Comparison of ENCODE assay signal across 19 cellular contexts in genomic region chr1:239803666-239804228, GRCh38.
"Had no signal": no experiment of that assay in that cellular context is flagged by ENCODE, and none has a peak within 500 bp of the region (broad histone marks: within the 10 kb centered on the region; RNA-seq: fewer than 3 reads in every experiment).

No MANE protein-coding gene starts in this region.

- H3K36me3 ChIP-seq: colonic mucosa, lower lobe of right lung, pancreas, stomach had no signal

- ATAC-seq: activated CD8-positive, alpha-beta T cell treated with anti-CD3 and anti-CD28 coated beads for 36 hours; activated naive CD4-positive, alpha-beta T cell treated with anti-CD3 and anti-CD28 coated beads, Interleukin-2, amount 50 U/mL, for 72 hours; left cardiac atrium; lower lobe of right lung; pancreas had no signal

- FAIRE-seq: pancreas had no signal

- H3K9me3 Mint-ChIP-seq: activated CD8-positive, alpha-beta T cell treated with anti-CD3 and anti-CD28 coated beads for 36 hours; activated naive CD4-positive, alpha-beta T cell treated with anti-CD3 and anti-CD28 coated beads, Interleukin-2, amount 50 U/mL, for 72 hours; T-helper 1 cell treated with Interleukin-12 subunit alpha and Interleukin-12 subunit beta and Interleukin-4 antibody, amounts not matched to agents 30 μg/mL and 1 μg/mL, for 36 hours had no signal

- H3K4me3 ChIP-seq: colonic mucosa, lower lobe of right lung, pancreas, stomach, testis had no signal

- H3K27me3 Mint-ChIP-seq: activated B cell treated with CpG ODN at 0.5 μM for 24 hours; activated CD8-positive, alpha-beta T cell treated with anti-CD3 and anti-CD28 coated beads for 36 hours had no signal

- H3K36me3 Mint-ChIP-seq: activated naive CD4-positive, alpha-beta T cell treated with anti-CD3 and anti-CD28 coated beads, Interleukin-2, amount 50 U/mL, for 72 hours had no signal

- DNase-seq: activated B cell treated with CpG ODN at 0.5 μM for 24 hours; activated CD4-positive, alpha-beta T cell treated with anti-CD3 and anti-CD28 coated beads for 48 hours; activated CD8-positive, alpha-beta T cell treated with anti-CD3 and anti-CD28 coated beads for 36 hours; activated effector memory CD4-positive, alpha-beta T cell treated with anti-CD3 and anti-CD28 coated beads, Interleukin-2, amount 50 U/mL, for 16 hours; activated T-cell treated with anti-CD3 and anti-CD28 coated beads, Interleukin-2, amount 50 U/mL, for 48 hours; caudate nucleus; colonic mucosa; effector CD4-positive, alpha-beta T cell; foreskin fibroblast; left cardiac atrium; lower lobe of right lung; midbrain; pancreas; stimulated activated CD4-positive, alpha-beta T cell treated with anti-CD3 and anti-CD28 coated beads, Interleukin-12 subunit alpha, Interleukin-12 subunit beta, amount 100 ng/mL, for 4 hours; stimulated activated CD4-positive, alpha-beta T cell treated with anti-CD3 and anti-CD28 coated beads, Interleukin-2, amount 100 ng/mL, for 24 hours; stomach; testis had no signal

- H3K9me3 ChIP-seq: colonic mucosa, lower lobe of right lung, pancreas, stomach, testis had no signal

- H3K27ac Mint-ChIP-seq: activated B cell treated with CpG ODN at 0.5 μM for 24 hours; activated CD8-positive, alpha-beta T cell treated with anti-CD3 and anti-CD28 coated beads for 36 hours; activated naive CD4-positive, alpha-beta T cell treated with anti-CD3 and anti-CD28 coated beads, Interleukin-2, amount 50 U/mL, for 72 hours; T-helper 1 cell treated with Interleukin-12 subunit alpha and Interleukin-12 subunit beta and Interleukin-4 antibody, amounts not matched to agents 30 μg/mL and 1 μg/mL, for 36 hours had no signal

- H3K4me1 ChIP-seq: colonic mucosa, pancreas, testis had no signal

- H3K27ac ChIP-seq: colonic mucosa, lower lobe of right lung, pancreas, stomach, testis had no signal

- H3K4me3 Mint-ChIP-seq: activated B cell treated with CpG ODN at 0.5 μM for 24 hours; activated CD8-positive, alpha-beta T cell treated with anti-CD3 and anti-CD28 coated beads for 36 hours; T-helper 1 cell treated with Interleukin-12 subunit alpha and Interleukin-12 subunit beta and Interleukin-4 antibody, amounts not matched to agents 30 μg/mL and 1 μg/mL, for 36 hours had no signal

- H3K27me3 ChIP-seq: colonic mucosa, pancreas, stomach, testis had no signal

- H3K4me1 Mint-ChIP-seq: activated B cell treated with CpG ODN at 0.5 μM for 24 hours had no signal
